ENCODE assay signal across 8 cellular contexts in genomic region chr13:78603240-78603947, GRCh38. TPM values are rescaled to one million over a fixed set of nuclear protein-coding genes. Genes with fewer than 3 reads are reported as not detected.
A peak's percentile ranks its signal among the peaks of the same experiment; 100 is the strongest.
DNase-seq lines count a peak whose midpoint lies in the region; ATAC-seq lines count a peak whose summit lies in the region.

Gene POU4F1, minus strand, starts transcription at chr13:78603552. Its CDS starts 226 bp downstream, at chr13:78603326.

- H3K4me1 ChIP-seq in BLaER1 treated with 17β-estradiol and CSF1 and Interleukin-3, amounts not matched to agents 10 nM and 100 nM: peaks cover 23 to 29% (median 25%) of the 10 kb centered on the region in 10 experiments; a peak in 19 of 20 replicates

- ATAC-seq in GM19372 (IDR thresholded peaks at IDR 0.05; ENCODE audit: low read depth, unreplicated experiment): peak; percentile 54
- peak; percentile 81 for ATAC-seq in HG03442 (IDR thresholded peaks at IDR 0.05; ENCODE audit: unreplicated experiment)
- peak; percentile 29 to 45 for ATAC-seq in left cardiac atrium

- H3K27me3 ChIP-seq in BLaER1 treated with 17β-estradiol and CSF1 and Interleukin-3, amounts not matched to agents 10 nM and 100 nM: peaks cover 100% of the 10 kb centered on the region in 11 experiments

- peak within 1 kb of the TSS in 6 of 11 experiments; percentile 15 to 41 (median 25); a peak in 5 of 22 replicates for H3K9ac ChIP-seq in BLaER1 treated with 17β-estradiol and CSF1 and Interleukin-3, amounts not matched to agents 10 nM and 100 nM

- peak within 1 kb of the TSS; percentile 77 to 93 (median 88) for H3K4me2 ChIP-seq in BLaER1 treated with 17β-estradiol and CSF1 and Interleukin-3, amounts not matched to agents 10 nM and 100 nM

- peaks cover 15 to 29% (median 17%) of the 10 kb centered on the region in 11 experiments; a peak in 20 of 22 replicates for H3K9me3 ChIP-seq in BLaER1 treated with 17β-estradiol and CSF1 and Interleukin-3, amounts not matched to agents 10 nM and 100 nM (replicated peaks in 1 of 11)

- peaks cover 0 to 96% (median 66%) of the 10 kb centered on the region in 11 experiments; a peak in 19 of 22 replicates for H4K20me1 ChIP-seq in BLaER1 treated with 17β-estradiol and CSF1 and Interleukin-3, amounts not matched to agents 10 nM and 100 nM

- no peaks in the 10 kb centered on the region for H3K36me3 ChIP-seq in BLaER1 treated with 17β-estradiol and CSF1 and Interleukin-3, amounts not matched to agents 10 nM and 100 nM

- intact Hi-C loops in left cardiac atrium (cut with DNase I): no loop called here

- peak within 1 kb of the TSS; percentile 49 to 69 (median 58) for H3K4me3 ChIP-seq in BLaER1 treated with 17β-estradiol and CSF1 and Interleukin-3, amounts not matched to agents 10 nM and 100 nM
- H3K4me3 ChIP-seq in skeletal muscle cell (ENCODE audit: low read depth, low read length): peak within 1 kb of the TSS; percentile 44

- DNase-seq in NCI-H526 treated with DMSO at 0.1 percent for 48 hours (lab: John Stamatoyannopoulos, UW) (peak; percentile 95), activated T-cell treated with anti-CD3 and anti-CD28 coated beads for 24 hours (ENCODE audit: low read depth) (peak; percentile 56), left cardiac atrium (no peak), skeletal muscle cell (ENCODE audit: low read depth) (peak; percentile 8), foreskin melanocyte (no peak)

- H3K27ac ChIP-seq in BLaER1 treated with 17β-estradiol and CSF1 and Interleukin-3, amounts not matched to agents 10 nM and 100 nM: no peak within 1 kb of the TSS

RNA-seq across cellular contexts. Expression of gene POU4F1, which starts in this region (rescaled TPM):
- total RNA-seq in left cardiac atrium: not detected

Comparison
In these comparisons a context has a peak if more than half of its experiments do, and no peak if none do; other contexts are left out.
1. Peak in ATAC-seq in left cardiac atrium; RNA of the gene not detected or under 1 TPM.
2. DNase-seq: peak in NCI-H526 treated with DMSO at 0.1 percent for 48 hours (single experiment), activated T-cell treated with anti-CD3 and anti-CD28 coated beads for 24 hours (single experiment) and skeletal muscle cell (single experiment); none in left cardiac atrium (single experiment) and foreskin melanocyte (single experiment).
3. Peak in every context shown above with its lines, with median percentiles within 50 percentile points of each other: ATAC-seq.